8 cellular contexts compared by ENCODE assay signal in the genomic region with DNA sequence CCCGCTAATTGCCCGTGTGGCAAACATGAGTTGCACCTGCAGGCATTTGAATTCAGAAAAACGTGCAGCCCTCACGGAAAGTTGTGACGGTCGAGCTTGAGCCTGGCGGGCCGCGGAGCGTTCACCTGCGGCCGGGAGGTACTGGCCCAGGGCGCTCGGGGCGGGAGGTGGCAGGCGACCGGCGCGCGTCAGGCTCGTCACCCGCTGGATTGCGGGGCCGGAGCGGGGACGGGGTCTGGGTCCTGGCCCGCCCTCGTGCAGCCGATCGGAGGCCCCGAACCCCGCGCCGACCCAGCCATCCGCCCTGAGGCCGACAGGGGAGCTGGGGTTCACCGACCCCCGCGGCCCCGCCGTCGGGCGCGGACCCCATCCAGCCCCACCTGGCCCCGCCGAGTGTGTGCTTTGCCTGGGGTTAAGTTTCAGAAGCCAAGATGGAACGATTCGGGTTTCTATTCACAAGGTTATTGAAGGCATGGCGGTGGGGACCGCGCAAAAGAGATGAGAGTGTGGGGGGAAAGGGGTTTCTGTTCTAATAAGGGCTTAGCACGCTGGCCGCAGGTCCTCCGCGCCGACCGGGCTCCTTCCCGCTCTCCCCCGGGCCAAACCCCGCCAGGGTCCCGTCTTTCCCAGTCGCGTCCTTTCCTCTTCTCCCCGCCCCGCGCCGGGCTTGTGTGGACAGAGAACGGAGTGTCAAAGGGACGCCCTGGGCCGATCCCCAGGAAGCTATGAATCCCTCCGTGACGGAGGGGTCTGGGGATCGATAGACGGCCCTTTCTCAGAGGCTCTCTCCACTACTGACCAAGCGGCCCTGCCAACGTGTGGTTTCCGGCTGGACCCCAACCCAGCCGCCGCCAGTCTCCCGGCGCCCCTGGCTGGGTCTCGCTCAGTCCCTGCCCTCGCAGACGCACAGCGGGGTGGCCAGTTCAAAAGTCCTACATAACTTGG. TPM values are rescaled to one million over a fixed set of nuclear protein-coding genes. Genes with fewer than 3 reads are reported as not detected.
DNase-seq lines count a peak whose midpoint lies in the region; ATAC-seq, FAIRE-seq and TF ChIP-seq lines count a peak whose summit lies in the region.

No MANE protein-coding gene starts in this region.

- intact Hi-C loops in A673 (cut with micrococcal nuclease; ENCODE audit: unreplicated experiment), result no loop called here
- intact Hi-C loops in HCT116 (cut with micrococcal nuclease), result no loop called here
- intact Hi-C loops in MCF 10A (cut with micrococcal nuclease), result no loop called here
- intact Hi-C loops in kidney (cut with DNase I), result no loop called here
- intact Hi-C loops in spleen (cut with DNase I; ENCODE audit: low total_unique reads), result no loop called here

- H3K9me3 ChIP-seq in A673 (ENCODE audit: low read depth, low read length, poor library complexity, severe bottlenecking) (no peaks in the 10 kb centered on the region), HCT116 (ENCODE audit: control insufficient read depth in 1 of 2, insufficient read depth in 1 of 2, low read depth in 1 of 2, low read length in 2 of 2) (no peaks in the 10 kb centered on the region), RWPE2 (ENCODE audit: severe bottlenecking) (no peaks in the 10 kb centered on the region), kidney (ENCODE audit: control insufficient read depth in 1 of 2, low read length in 2 of 2) (no peaks in the 10 kb centered on the region), spleen (no peaks in the 10 kb centered on the region)

- DNase-seq in A673 (ENCODE audit: low spot score), result no peak
- no peak for DNase-seq in HCT116 (ENCODE audit: low read depth, low spot score)
- DNase-seq in RWPE2 (ENCODE audit: low spot score), result no peak
- no peak for DNase-seq in MCF 10A (ENCODE audit: unreplicated experiment)
- peak; percentile 82 for DNase-seq in kidney
- DNase-seq in spleen, result peak; percentile 88

- H3K4me3 ChIP-seq in A673 (ENCODE audit: low read depth, low read length, poor library complexity, severe bottlenecking) (peak overlapping the region; percentile 66), HCT116 (replicated peaks in 1 of 2; ENCODE audit: low read depth in 1 of 2, low read length in 2 of 2) (no peak overlapping the region), RWPE2 (ENCODE audit: severe bottlenecking) (peak overlapping the region; percentile 56), kidney (ENCODE audit: low read length in 2 of 2) (peak overlapping the region; percentile 74 to 91), spleen (peak overlapping the region; percentile 54 to 89 (median 78))

- no peaks in the 10 kb centered on the region for H4K20me1 ChIP-seq in HCT116 (ENCODE audit: insufficient read depth)

- 0 to 1% (median 1%) methylated on average over 40 to 85 of the region's 85 CpGs for WGBS in spleen, 5 donors

- H3K4me1 ChIP-seq in A673 (ENCODE audit: insufficient read depth, low read length, poor library complexity, severe bottlenecking), result peaks cover 10% of the 10 kb centered on the region
- peaks cover 0 to 10% of the 10 kb centered on the region in 2 experiments; a peak in 2 of 4 replicates for H3K4me1 ChIP-seq in HCT116 (ENCODE audit: control insufficient read depth in 1 of 2, insufficient read depth in 2 of 2, low read length in 2 of 2)
- peaks cover 10% of the 10 kb centered on the region for H3K4me1 ChIP-seq in RWPE2 (ENCODE audit: insufficient read depth, poor library complexity, severe bottlenecking)
- peaks cover 0 to 2% of the 10 kb centered on the region in 2 donors for H3K4me1 ChIP-seq in kidney (ENCODE audit: control insufficient read depth in 1 of 2, insufficient read depth in 1 of 2, low read depth in 1 of 2, low read length in 2 of 2)
- peaks cover 6 to 57% (median 43%) of the 10 kb centered on the region in 6 donors for H3K4me1 ChIP-seq in spleen

- peak overlapping the region; percentile 73 for H3K4me3 Mint-ChIP-seq in MCF 10A (ENCODE audit: unreplicated experiment)

- no peaks in the 10 kb centered on the region for H3K9me3 Mint-ChIP-seq in MCF 10A (ENCODE audit: unreplicated experiment)

- no peak for ATAC-seq in HCT116
- peak; percentile 35 for ATAC-seq in RWPE2 (ENCODE audit: low read depth)
- ATAC-seq in GM21717 (IDR thresholded peaks at IDR 0.05; ENCODE audit: unreplicated experiment), result no peak
- ATAC-seq in GM21528 (IDR thresholded peaks at IDR 0.05; ENCODE audit: low FRiP score, unreplicated experiment), result no peak

- TF ChIP-seq POLR2A in HCT116 (IDR thresholded peaks at IDR 0.05; ENCODE audit: borderline replicate concordance, extremely low read depth, insufficient read depth, insufficient read length) (no peak), spleen (IDR thresholded peaks at IDR 0.05) (no peak)

- POLR2A ChIA-PET in A673 (lab: Charles Lee; ENCODE audit: low non-redundant PET), result no interaction called here
- POLR2A ChIA-PET in HCT116 (lab: Charles Lee), result no interaction called here
- POLR2A ChIA-PET in MCF 10A (lab: Yijun Ruan, JAX), result interaction anchor here (0.7 kb wide), 1 partner anchor 234 kb away, joined by 3 read pairs; no protein-coding TSS in a partner anchor

- no peak overlapping the region for H2AFZ ChIP-seq in HCT116 (ENCODE audit: low read depth, low read length, poor library complexity, severe bottlenecking)

- no peak for TF ChIP-seq CTCF in A673 (conservative IDR thresholded peaks at IDR 0.05; ENCODE audit: low read depth, low read length)
- no peak for TF ChIP-seq CTCF in HCT116 (IDR thresholded peaks at IDR 0.05 in 2 of 3, conservative IDR thresholded peaks at IDR 0.05 in 1 of 3; ENCODE audit: borderline replicate concordance in 1 of 3, insufficient read depth in 1 of 3, low read depth in 2 of 3, low read length in 2 of 3)
- TF ChIP-seq CTCF in RWPE2 (IDR thresholded peaks at IDR 0.05; ENCODE audit: poor library complexity, severe bottlenecking), result no peak
- TF ChIP-seq CTCF in MCF 10A (IDR thresholded peaks at IDR 0.05; ENCODE audit: unreplicated experiment), result no peak
- no peak for TF ChIP-seq CTCF in kidney (IDR thresholded peaks at IDR 0.05; ENCODE audit: borderline replicate concordance, extremely low read depth, insufficient read depth)
- no peak for TF ChIP-seq CTCF in spleen (IDR thresholded peaks at IDR 0.05 in 8 of 11, conservative IDR thresholded peaks at IDR 0.05 in 3 of 11)

- no peaks in the 10 kb centered on the region for H3K9me2 ChIP-seq in HCT116 (ENCODE audit: insufficient read depth)

- no peak for FAIRE-seq in kidney (lab: Jason Lieb, UNC)

- peaks cover 98% of the 10 kb centered on the region for H3K27me3 Mint-ChIP-seq in MCF 10A (ENCODE audit: insufficient read depth, unreplicated experiment)

- no peak overlapping the region for H3K9ac ChIP-seq in HCT116 (ENCODE audit: low read length)
- H3K9ac ChIP-seq in kidney (ENCODE audit: low read length in 2 of 2), result peak overlapping the region; percentile 43 to 95

- H3K27me3 ChIP-seq in A673 (replicated peaks; ENCODE audit: insufficient read depth, low read depth, low read length, poor library complexity) (peaks cover 89% of the 10 kb centered on the region), HCT116 (ENCODE audit: insufficient read depth, low read length) (peaks cover 63% of the 10 kb centered on the region), RWPE2 (ENCODE audit: insufficient read depth, poor library complexity, severe bottlenecking) (peaks cover 95% of the 10 kb centered on the region), spleen (replicated peaks in 1 of 7) (peaks cover 0 to 89% (median 55%) of the 10 kb centered on the region in 7 donors)

- no peak overlapping the region for H3K27ac Mint-ChIP-seq in MCF 10A (ENCODE audit: low read depth, unreplicated experiment)

- TF ChIP-seq RAD21 in HCT116 (IDR thresholded peaks at IDR 0.05; ENCODE audit: low read depth), result no peak

- BruUV-seq in A673 (replicated peaks; lab: Mats Ljungman, UMichigan) (no TSS peak), HCT116 (replicated peaks; lab: Mats Ljungman, UMichigan) (no TSS peak), MCF 10A (replicated peaks; lab: Mats Ljungman, UMichigan) (no TSS peak)

- H3K79me2 ChIP-seq in HCT116 (ENCODE audit: insufficient read depth, low read length), result no peaks in the 10 kb centered on the region

- peaks cover 9% of the 10 kb centered on the region for H3K4me1 Mint-ChIP-seq in MCF 10A (ENCODE audit: insufficient read depth, unreplicated experiment)

- no peaks in the 10 kb centered on the region for H3K36me3 ChIP-seq in A673 (ENCODE audit: insufficient read depth, low read length, poor library complexity, severe bottlenecking)
- H3K36me3 ChIP-seq in HCT116 (ENCODE audit: control insufficient read depth in 1 of 2, insufficient read depth in 2 of 2, low read length in 2 of 2), result no peaks in the 10 kb centered on the region
- H3K36me3 ChIP-seq in RWPE2 (ENCODE audit: low read depth), result no peaks in the 10 kb centered on the region
- no peaks in the 10 kb centered on the region for H3K36me3 ChIP-seq in kidney (ENCODE audit: control insufficient read depth in 1 of 2, insufficient read depth in 2 of 2, low read length in 2 of 2)
- H3K36me3 ChIP-seq in spleen, result no peaks in the 10 kb centered on the region

- CTCF ChIA-PET in A673 (lab: Charles Lee), result no interaction called here
- CTCF ChIA-PET in HCT116 (lab: Charles Lee), result no interaction called here
- CTCF ChIA-PET in MCF 10A (lab: Yijun Ruan, JAX), result interaction anchor here (0.6 to 5.7 kb wide), 3 partner anchors 22 to 436 kb away, joined by 3 to 81 read pairs (median 4); no protein-coding TSS in a partner anchor

- H3K4me2 ChIP-seq in HCT116 (ENCODE audit: low read length), result peak overlapping the region; percentile 64; the same call in 1 of the 2 replicates

- H3K36me3 Mint-ChIP-seq in MCF 10A (ENCODE audit: insufficient read depth, unreplicated experiment), result peaks cover 6% of the 10 kb centered on the region

- H3K27ac ChIP-seq in A673 (ENCODE audit: low read depth, low read length, poor library complexity, severe bottlenecking), result no peak overlapping the region
- H3K27ac ChIP-seq in HCT116 (ENCODE audit: low read depth, low read length), result no peak overlapping the region
- H3K27ac ChIP-seq in RWPE2 (ENCODE audit: poor library complexity, severe bottlenecking), result no peak overlapping the region
- H3K27ac ChIP-seq in kidney (ENCODE audit: low read depth in 2 of 2, low read length in 2 of 2), result peak overlapping the region; percentile 85 to 87
- H3K27ac ChIP-seq in spleen, result peak overlapping the region in 6 of 8 donors; percentile 56 to 79 (median 77)

- RAD21 ChIA-PET in HCT116 (lab: Charles Lee; ENCODE audit: low non-redundant PET in 1 of 2, low total read pairs in 2 of 2, uncharacterized antibody in 2 of 2, unreplicated experiment in 2 of 2), result no interaction called here

RNA-seq across cellular contexts. Expression of a gene that starts 1.6 kb away (rescaled TPM):
- total RNA-seq in A673 (2021) (0.15 and 0.32 TPM in 2 replicates), HCT116 (2021; ENCODE audit: unreplicated experiment) (not detected), MCF 10A (2022) (not detected in 2 replicates), kidney (10.7 TPM), spleen (1 to 10 TPM in 6 of 7 donors, under 1 TPM in 1; 0.72 to 3.7 (median 2.5) TPM)
- 0.04 TPM in 1 of 2 replicates, not detected in the other for polyA plus RNA-seq in HCT116 (2012)
- polyA plus RNA-seq in kidney (ENCODE audit: insufficient read depth, low read depth, low replicate concordance) (4.2 TPM), spleen (1 to 10 TPM in 2 of 3 donors, under 1 TPM in 1; 0.59 to 1.4 (median 1.3) TPM)

RNA-seq across cellular contexts. Expression of a gene that starts 42.9 kb away (rescaled TPM):
- total RNA-seq in A673 (2021) (30.1 and 33.5 TPM in 2 replicates), HCT116 (2021; ENCODE audit: unreplicated experiment) (13.8 TPM), MCF 10A (2022) (50.9 and 52.3 TPM in 2 replicates), kidney (135 TPM), spleen (10 to 100 TPM; 27.9 to 84.3 (median 50.7) TPM)
- 7.7 and 8.6 TPM in 2 replicates for polyA plus RNA-seq in HCT116 (2012)
- polyA plus RNA-seq in kidney (ENCODE audit: insufficient read depth, low read depth, low replicate concordance) (21.0 TPM), spleen (10 to 100 TPM; 11.8 to 18.2 (median 12.9) TPM)

Comparison
In these comparisons a context has a peak if more than half of its experiments do, and no peak if none do; other contexts are left out.
1. DNase-seq: peak in kidney (single experiment) and spleen (single experiment); none in A673 (single experiment), HCT116 (single experiment), RWPE2 (single experiment) and MCF 10A (single experiment).
2. H3K27ac ChIP-seq: peak in kidney (2 of 2) and spleen (6 of 8); none in A673 (single experiment), HCT116 (single experiment) and RWPE2 (single experiment).
3. H3K4me3 ChIP-seq: peak in A673 (single experiment), RWPE2 (single experiment), kidney (2 of 2) and spleen (8 of 8); none in HCT116 (0 of 2).